ENCODE assay signal across 12 cellular contexts in genomic region chr14:53896773-53897172, GRCh38.
"Had no signal": no experiment of that assay in that cellular context is flagged by ENCODE, and none has a peak within 500 bp of the region (broad histone marks: within the 10 kb centered on the region; RNA-seq: fewer than 3 reads in every experiment).

No MANE protein-coding gene starts in this region.

- DNase-seq: activated CD4-positive, alpha-beta T cell treated with anti-CD3 and anti-CD28 coated beads, Interleukin-2, amount 50 U/mL, for 48 hours; activated CD4-positive, CD25-positive, alpha-beta regulatory T cell treated with anti-CD3 and anti-CD28 coated beads, Interleukin-2, amount 50 U/mL, for 72 hours; activated CD8-positive, alpha-beta memory T cell treated with anti-CD3 and anti-CD28 coated beads, Interleukin-2, amount 10 ng/mL, durations not matched to agents 7 days and 5 days; activated effector memory CD4-positive, alpha-beta T cell treated with Interleukin-2 at 50 U/mL for 16 hours; activated T-cell treated with anti-CD3 and anti-CD28 coated beads, Interleukin-2, amount 50 U/mL, for 24 hours; aorta; hypothalamus; lower lobe of right lung; midbrain; naive B cell; pancreas; stimulated activated CD4-positive, alpha-beta T cell treated with anti-CD3 and anti-CD28 coated beads, Interleukin-15, amount 100 ng/mL, for 24 hours had no signal

- H3K4me1 ChIP-seq: lower lobe of right lung, pancreas had no signal

- ATAC-seq: activated CD8-positive, alpha-beta memory T cell treated with anti-CD3 and anti-CD28 coated beads, Interleukin-2, amount 10 ng/mL, durations not matched to agents 7 days and 5 days; lower lobe of right lung; pancreas had no signal

- H3K27me3 ChIP-seq: pancreas had no signal

- H3K9me3 ChIP-seq: lower lobe of right lung, pancreas had no signal

- H3K27ac ChIP-seq: lower lobe of right lung, pancreas had no signal

- H3K4me3 ChIP-seq: lower lobe of right lung, pancreas had no signal

- H3K36me3 ChIP-seq: lower lobe of right lung, pancreas had no signal
